26 cellular contexts compared by ENCODE assay signal in the genomic region with DNA sequence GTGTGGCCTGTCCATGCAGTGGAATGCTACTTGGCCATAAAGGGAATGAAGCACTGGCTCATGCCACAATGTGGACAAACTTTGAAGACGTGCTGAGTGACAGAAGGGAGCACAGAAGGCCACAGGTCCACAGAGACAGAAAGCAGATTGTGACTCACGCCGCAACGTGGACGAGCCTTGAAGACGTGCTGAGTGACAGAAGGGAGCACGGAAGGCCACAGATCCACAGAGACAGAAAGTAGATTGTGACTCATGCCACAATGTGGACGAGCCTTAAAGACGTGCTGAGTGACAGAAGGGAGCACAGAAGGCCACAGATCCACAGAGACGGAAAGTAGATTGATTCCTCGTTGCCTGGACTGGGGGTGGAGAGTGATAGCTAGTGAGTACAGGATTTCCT. TPM values are rescaled to one million over a fixed set of nuclear protein-coding genes. Genes with fewer than 3 reads are reported as not detected.
DNase-seq lines count a peak whose midpoint lies in the region; ATAC-seq lines count a peak whose summit lies in the region.
"Had no signal": no experiment of that assay in that cellular context is flagged by ENCODE, and none has a peak within 500 bp of the region (broad histone marks: within the 10 kb centered on the region; RNA-seq: fewer than 3 reads in every experiment).

No MANE protein-coding gene starts in this region.

- H3K27ac Mint-ChIP-seq in activated CD8-positive, alpha-beta memory T cell treated with anti-CD3 and anti-CD28 coated beads, Interleukin-2, amount 10 ng/mL, durations not matched to agents 7 days and 5 days: peak overlapping the region; percentile 91
- H3K27ac Mint-ChIP-seq in CD4-positive, alpha-beta memory T cell: peak overlapping the region; percentile 31 to 96 (median 86)
- H3K27ac Mint-ChIP-seq in effector memory CD8-positive, alpha-beta T cell: peak overlapping the region; percentile 79 to 83

- no peaks in the 10 kb centered on the region for H3K9me3 Mint-ChIP-seq in activated CD8-positive, alpha-beta memory T cell treated with anti-CD3 and anti-CD28 coated beads, Interleukin-2, amount 10 ng/mL, durations not matched to agents 7 days and 5 days (ENCODE audit: low read depth)
- no peaks in the 10 kb centered on the region for H3K9me3 Mint-ChIP-seq in CD4-positive, alpha-beta memory T cell
- no peaks in the 10 kb centered on the region for H3K9me3 Mint-ChIP-seq in effector memory CD8-positive, alpha-beta T cell

- no peak overlapping the region for H3K4me3 ChIP-seq in CD4-positive, alpha-beta memory T cell (ENCODE audit: low read length in 2 of 2)
- H3K4me3 ChIP-seq: ovary had no signal

- POLR2A ChIA-PET in CD4-positive, alpha-beta memory T cell (lab: Charles Lee; ENCODE audit: partially characterized antibody): interaction anchor here (1.6 kb wide), 1 partner anchor 30 kb away, joined by 15 read pairs; no protein-coding TSS in a partner anchor

- peaks cover 49% of the 10 kb centered on the region for H3K36me3 ChIP-seq in CD4-positive, alpha-beta memory T cell (ENCODE audit: insufficient read depth, low read length)
- H3K36me3 ChIP-seq: ovary had no signal

- ATAC-seq in activated CD8-positive, alpha-beta memory T cell treated with anti-CD3 and anti-CD28 coated beads, Interleukin-2, amount 10 ng/mL, durations not matched to agents 7 days and 5 days: peak; percentile 41
- peak; percentile 52 to 54 for ATAC-seq in activated CD4-positive, CD25-positive, alpha-beta regulatory T cell treated with anti-CD3 and anti-CD28 coated beads, Interleukin-2, amount 50 U/mL, for 24 hours
- no peak for ATAC-seq in effector memory CD8-positive, alpha-beta T cell (replicated peaks)
- no peak for ATAC-seq in GM21447 (IDR thresholded peaks at IDR 0.05; ENCODE audit: unreplicated experiment)
- ATAC-seq: right cardiac atrium, Right ventricle myocardium inferior had no signal

- no peaks in the 10 kb centered on the region for H3K27me3 Mint-ChIP-seq in activated CD8-positive, alpha-beta memory T cell treated with anti-CD3 and anti-CD28 coated beads, Interleukin-2, amount 10 ng/mL, durations not matched to agents 7 days and 5 days
- H3K27me3 Mint-ChIP-seq in CD4-positive, alpha-beta memory T cell: no peaks in the 10 kb centered on the region
- H3K27me3 Mint-ChIP-seq in effector memory CD8-positive, alpha-beta T cell: no peaks in the 10 kb centered on the region

- CTCF ChIA-PET in activated CD8-positive, alpha-beta memory T cell treated with anti-CD3 and anti-CD28 coated beads, Interleukin-2, amount 10 ng/mL, durations not matched to agents 7 days and 5 days (lab: Charles Lee): interaction anchor here (0.9 to 1.2 kb wide), 2 partner anchors 19 to 30 kb away, joined by 3 to 7 read pairs; a partner anchor contains a TSS
- CTCF ChIA-PET in CD4-positive, alpha-beta memory T cell (lab: Charles Lee; ENCODE audit: partially characterized antibody): interaction anchor here (0.9 to 1.0 kb wide), 2 partner anchors 30 to 76 kb away, joined by 3 read pairs; no protein-coding TSS in a partner anchor

- H3K27me3 ChIP-seq in CD4-positive, alpha-beta memory T cell (ENCODE audit: insufficient read depth, low read length): no peaks in the 10 kb centered on the region
- H3K27me3 ChIP-seq: BE2C, ovary had no signal

- peak overlapping the region; percentile 28 for H3K27ac ChIP-seq in CD4-positive, alpha-beta memory T cell (ENCODE audit: low read depth, low read length)
- H3K27ac ChIP-seq: ovary had no signal

- H3K4me1 Mint-ChIP-seq in activated CD8-positive, alpha-beta memory T cell treated with anti-CD3 and anti-CD28 coated beads, Interleukin-2, amount 10 ng/mL, durations not matched to agents 7 days and 5 days: peaks cover 54% of the 10 kb centered on the region
- peaks cover 33 to 55% (median 50%) of the 10 kb centered on the region in 4 donors for H3K4me1 Mint-ChIP-seq in CD4-positive, alpha-beta memory T cell
- H3K4me1 Mint-ChIP-seq in effector memory CD8-positive, alpha-beta T cell (ENCODE audit: low read depth in 2 of 2): peaks cover 38 to 42% of the 10 kb centered on the region in 2 donors

- H3K4me1 ChIP-seq in CD4-positive, alpha-beta memory T cell (ENCODE audit: insufficient read depth, low read length): peaks cover 47% of the 10 kb centered on the region
- H3K4me1 ChIP-seq: BE2C had no signal

- no peak overlapping the region for H3K4me3 Mint-ChIP-seq in activated CD8-positive, alpha-beta memory T cell treated with anti-CD3 and anti-CD28 coated beads, Interleukin-2, amount 10 ng/mL, durations not matched to agents 7 days and 5 days
- peak overlapping the region in 7 of 8 donors; percentile 0 to 67 (median 33) for H3K4me3 Mint-ChIP-seq in CD4-positive, alpha-beta memory T cell
- H3K4me3 Mint-ChIP-seq in effector memory CD8-positive, alpha-beta T cell: no peak overlapping the region

- DNase-seq in activated CD8-positive, alpha-beta memory T cell treated with anti-CD3 and anti-CD28 coated beads, Interleukin-2, amount 10 ng/mL, durations not matched to agents 7 days and 5 days: no peak
- no peak for DNase-seq in activated CD8-positive, alpha-beta memory T cell treated with anti-CD3 and anti-CD28 coated beads, Interleukin-2, amount 50 U/mL, for 48 hours
- DNase-seq in CD4-positive, alpha-beta memory T cell: no peak
- DNase-seq in effector memory CD8-positive, alpha-beta T cell: no peak
- DNase-seq in hypothalamus (lab: John Stamatoyannopoulos, UW): no peak
- no peak for DNase-seq in middle frontal gyrus (ENCODE audit: extremely low spot score, low spot score)
- DNase-seq: BE2C; Calu3; cortex of kidney; EL; Kasumi-1; mammary epithelial cell; NCI-H1048; NCI-H2029; NCI-H345; NCI-H82; ovary; right cardiac atrium; stimulated activated CD4-positive, alpha-beta T cell treated with anti-CD3 and anti-CD28 coated beads, Interleukin-12 subunit alpha, Interleukin-12 subunit beta, amount 100 ng/mL, for 4 hours had no signal

- H3K9me3 ChIP-seq in CD4-positive, alpha-beta memory T cell (ENCODE audit: control insufficient read depth in 1 of 2, low read length in 2 of 2): no peaks in the 10 kb centered on the region
- H3K9me3 ChIP-seq: BE2C, ovary had no signal

- H3K36me3 Mint-ChIP-seq in activated CD8-positive, alpha-beta memory T cell treated with anti-CD3 and anti-CD28 coated beads, Interleukin-2, amount 10 ng/mL, durations not matched to agents 7 days and 5 days: peaks cover 53% of the 10 kb centered on the region
- H3K36me3 Mint-ChIP-seq in CD4-positive, alpha-beta memory T cell: peaks cover 40 to 66% of the 10 kb centered on the region in 2 donors
- H3K36me3 Mint-ChIP-seq in effector memory CD8-positive, alpha-beta T cell (ENCODE audit: insufficient read depth): peaks cover 50% of the 10 kb centered on the region

- intact Hi-C loops in CD4-positive, alpha-beta memory T cell (cut with micrococcal nuclease): no loop called here

RNA-seq across cellular contexts. Expression of a gene that starts 19.2 kb away (rescaled TPM):
- total RNA-seq in activated CD8-positive, alpha-beta memory T cell treated with anti-CD3 and anti-CD28 coated beads, Interleukin-2, amount 10 ng/mL, durations not matched to agents 7 days and 5 days: 10 to 100 TPM; 88.1 to 93.9 TPM
- total RNA-seq in CD4-positive, alpha-beta memory T cell: 10 to 100 TPM; 84.5 to 91.5 TPM
- 10 to 100 TPM in 1 of 2 donors, 1 to 10 TPM in 1; 3.0 to 23.5 TPM for polyA plus RNA-seq in CD4-positive, alpha-beta memory T cell

RNA-seq across cellular contexts. Expression of a gene that starts 48.9 kb away (rescaled TPM):
- total RNA-seq in activated CD8-positive, alpha-beta memory T cell treated with anti-CD3 and anti-CD28 coated beads, Interleukin-2, amount 10 ng/mL, durations not matched to agents 7 days and 5 days: under 1 TPM in 1 of 2 experiments, not detected in 1; 0.29 TPM
- total RNA-seq in CD4-positive, alpha-beta memory T cell: under 1 TPM in 1 of 2 experiments, not detected in 1; 0.44 TPM
- polyA plus RNA-seq in CD4-positive, alpha-beta memory T cell: not detected
- total RNA-seq: Calu3, fibroblast of lung, glomerular endothelial cell, mammary epithelial cell, myocyte, ovary, right cardiac atrium, Right ventricle myocardium inferior, ureter had no signal
- polyA plus RNA-seq: fibroblast of lung, ovary, right cardiac atrium had no signal

Comparison
In these comparisons a context has a peak if more than half of its experiments do, and no peak if none do; other contexts are left out.
1. ATAC-seq: peak in activated CD8-positive, alpha-beta memory T cell treated with anti-CD3 and anti-CD28 coated beads, Interleukin-2, amount 10 ng/mL, durations not matched to agents 7 days and 5 days (single experiment) and activated CD4-positive, CD25-positive, alpha-beta regulatory T cell treated with anti-CD3 and anti-CD28 coated beads, Interleukin-2, amount 50 U/mL, for 24 hours (2 of 2); none in effector memory CD8-positive, alpha-beta T cell (single experiment) and GM21447 (single experiment).
2. H3K4me3 Mint-ChIP-seq: peak in CD4-positive, alpha-beta memory T cell (7 of 8); none in activated CD8-positive, alpha-beta memory T cell treated with anti-CD3 and anti-CD28 coated beads, Interleukin-2, amount 10 ng/mL, durations not matched to agents 7 days and 5 days (single experiment) and effector memory CD8-positive, alpha-beta T cell (0 of 2).
3. Peak in every context shown above with its lines, with median percentiles within 50 percentile points of each other: H3K27ac Mint-ChIP-seq.